Comparison of ENCODE assay signal across 1 cellular context in genomic region chr9:36503172-36504153, GRCh38.
TF ChIP-seq lines count a peak whose summit lies in the region.

No MANE protein-coding gene starts in this region.

TF ChIP-seq in GM23338, 12 proteins besides CTCF, POLR2A, EP300 and RAD21:
- TF ChIP-seq EZH2phosphoT487 (IDR thresholded peaks at IDR 0.05; ENCODE audit: unreplicated experiment), result no peak
- TF ChIP-seq ZNF331 (CRISPR knock-in tag; IDR thresholded peaks at IDR 0.05; ENCODE audit: low read depth), result no peak
- no peak for TF ChIP-seq JUNB (IDR thresholded peaks at IDR 0.05; ENCODE audit: unreplicated experiment)
- TF ChIP-seq POLR2AphosphoS5 (IDR thresholded peaks at IDR 0.05; ENCODE audit: low read depth), result no peak
- no peak for TF ChIP-seq NANOG (IDR thresholded peaks at IDR 0.05; ENCODE audit: borderline replicate concordance)
- TF ChIP-seq, protein P1, sequence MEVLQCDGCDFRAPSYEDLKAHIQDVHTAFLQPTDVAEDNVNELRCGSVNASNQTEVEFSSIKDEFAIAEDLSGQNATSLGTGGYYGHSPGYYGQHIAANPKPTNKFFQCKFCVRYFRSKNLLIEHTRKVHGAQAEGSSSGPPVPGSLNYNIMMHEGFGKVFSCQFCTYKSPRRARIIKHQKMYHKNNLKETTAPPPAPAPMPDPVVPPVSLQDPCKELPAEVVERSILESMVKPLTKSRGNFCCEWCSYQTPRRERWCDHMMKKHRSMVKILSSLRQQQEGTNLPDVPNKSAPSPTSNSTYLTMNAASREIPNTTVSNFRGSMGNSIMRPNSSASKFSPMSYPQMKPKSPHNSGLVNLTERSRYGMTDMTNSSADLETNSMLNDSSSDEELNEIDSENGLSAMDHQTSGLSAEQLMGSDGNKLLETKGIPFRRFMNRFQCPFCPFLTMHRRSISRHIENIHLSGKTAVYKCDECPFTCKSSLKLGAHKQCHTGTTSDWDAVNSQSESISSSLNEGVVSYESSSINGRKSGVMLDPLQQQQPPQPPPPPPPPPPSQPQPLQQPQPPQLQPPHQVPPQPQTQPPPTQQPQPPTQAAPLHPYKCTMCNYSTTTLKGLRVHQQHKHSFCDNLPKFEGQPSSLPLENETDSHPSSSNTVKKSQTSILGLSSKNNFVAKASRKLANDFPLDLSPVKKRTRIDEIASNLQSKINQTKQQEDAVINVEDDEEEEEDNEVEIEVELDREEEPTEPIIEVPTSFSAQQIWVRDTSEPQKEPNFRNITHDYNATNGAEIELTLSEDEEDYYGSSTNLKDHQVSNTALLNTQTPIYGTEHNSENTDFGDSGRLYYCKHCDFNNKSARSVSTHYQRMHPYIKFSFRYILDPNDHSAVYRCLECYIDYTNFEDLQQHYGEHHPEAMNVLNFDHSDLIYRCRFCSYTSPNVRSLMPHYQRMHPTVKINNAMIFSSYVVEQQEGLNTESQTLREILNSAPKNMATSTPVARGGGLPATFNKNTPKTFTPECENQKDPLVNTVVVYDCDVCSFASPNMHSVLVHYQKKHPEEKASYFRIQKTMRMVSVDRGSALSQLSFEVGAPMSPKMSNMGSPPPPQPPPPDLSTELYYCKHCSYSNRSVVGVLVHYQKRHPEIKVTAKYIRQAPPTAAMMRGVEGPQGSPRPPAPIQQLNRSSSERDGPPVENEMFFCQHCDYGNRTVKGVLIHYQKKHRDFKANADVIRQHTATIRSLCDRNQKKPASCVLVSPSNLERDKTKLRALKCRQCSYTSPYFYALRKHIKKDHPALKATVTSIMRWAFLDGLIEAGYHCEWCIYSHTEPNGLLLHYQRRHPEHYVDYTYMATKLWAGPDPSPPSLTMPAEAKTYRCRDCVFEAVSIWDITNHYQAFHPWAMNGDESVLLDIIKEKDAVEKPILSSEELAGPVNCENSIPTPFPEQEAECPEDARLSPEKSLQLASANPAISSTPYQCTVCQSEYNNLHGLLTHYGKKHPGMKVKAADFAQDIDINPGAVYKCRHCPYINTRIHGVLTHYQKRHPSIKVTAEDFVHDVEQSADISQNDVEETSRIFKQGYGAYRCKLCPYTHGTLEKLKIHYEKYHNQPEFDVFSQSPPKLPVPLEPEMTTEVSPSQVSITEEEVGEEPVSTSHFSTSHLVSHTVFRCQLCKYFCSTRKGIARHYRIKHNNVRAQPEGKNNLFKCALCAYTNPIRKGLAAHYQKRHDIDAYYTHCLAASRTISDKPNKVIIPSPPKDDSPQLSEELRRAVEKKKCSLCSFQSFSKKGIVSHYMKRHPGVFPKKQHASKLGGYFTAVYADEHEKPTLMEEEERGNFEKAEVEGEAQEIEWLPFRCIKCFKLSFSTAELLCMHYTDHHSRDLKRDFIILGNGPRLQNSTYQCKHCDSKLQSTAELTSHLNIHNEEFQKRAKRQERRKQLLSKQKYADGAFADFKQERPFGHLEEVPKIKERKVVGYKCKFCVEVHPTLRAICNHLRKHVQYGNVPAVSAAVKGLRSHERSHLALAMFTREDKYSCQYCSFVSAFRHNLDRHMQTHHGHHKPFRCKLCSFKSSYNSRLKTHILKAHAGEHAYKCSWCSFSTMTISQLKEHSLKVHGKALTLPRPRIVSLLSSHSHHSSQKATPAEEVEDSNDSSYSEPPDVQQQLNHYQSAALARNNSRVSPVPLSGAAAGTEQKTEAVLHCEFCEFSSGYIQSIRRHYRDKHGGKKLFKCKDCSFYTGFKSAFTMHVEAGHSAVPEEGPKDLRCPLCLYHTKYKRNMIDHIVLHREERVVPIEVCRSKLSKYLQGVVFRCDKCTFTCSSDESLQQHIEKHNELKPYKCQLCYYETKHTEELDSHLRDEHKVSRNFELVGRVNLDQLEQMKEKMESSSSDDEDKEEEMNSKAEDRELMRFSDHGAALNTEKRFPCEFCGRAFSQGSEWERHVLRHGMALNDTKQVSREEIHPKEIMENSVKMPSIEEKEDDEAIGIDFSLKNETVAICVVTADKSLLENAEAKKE (CRISPR knock-in tag; IDR thresholded peaks at IDR 0.05), result no peak
- no peak for TF ChIP-seq STAT1 (IDR thresholded peaks at IDR 0.05; ENCODE audit: unreplicated experiment)
- no peak for TF ChIP-seq ZNF114 (CRISPR knock-in tag; IDR thresholded peaks at IDR 0.05)
- TF ChIP-seq, protein P2, sequence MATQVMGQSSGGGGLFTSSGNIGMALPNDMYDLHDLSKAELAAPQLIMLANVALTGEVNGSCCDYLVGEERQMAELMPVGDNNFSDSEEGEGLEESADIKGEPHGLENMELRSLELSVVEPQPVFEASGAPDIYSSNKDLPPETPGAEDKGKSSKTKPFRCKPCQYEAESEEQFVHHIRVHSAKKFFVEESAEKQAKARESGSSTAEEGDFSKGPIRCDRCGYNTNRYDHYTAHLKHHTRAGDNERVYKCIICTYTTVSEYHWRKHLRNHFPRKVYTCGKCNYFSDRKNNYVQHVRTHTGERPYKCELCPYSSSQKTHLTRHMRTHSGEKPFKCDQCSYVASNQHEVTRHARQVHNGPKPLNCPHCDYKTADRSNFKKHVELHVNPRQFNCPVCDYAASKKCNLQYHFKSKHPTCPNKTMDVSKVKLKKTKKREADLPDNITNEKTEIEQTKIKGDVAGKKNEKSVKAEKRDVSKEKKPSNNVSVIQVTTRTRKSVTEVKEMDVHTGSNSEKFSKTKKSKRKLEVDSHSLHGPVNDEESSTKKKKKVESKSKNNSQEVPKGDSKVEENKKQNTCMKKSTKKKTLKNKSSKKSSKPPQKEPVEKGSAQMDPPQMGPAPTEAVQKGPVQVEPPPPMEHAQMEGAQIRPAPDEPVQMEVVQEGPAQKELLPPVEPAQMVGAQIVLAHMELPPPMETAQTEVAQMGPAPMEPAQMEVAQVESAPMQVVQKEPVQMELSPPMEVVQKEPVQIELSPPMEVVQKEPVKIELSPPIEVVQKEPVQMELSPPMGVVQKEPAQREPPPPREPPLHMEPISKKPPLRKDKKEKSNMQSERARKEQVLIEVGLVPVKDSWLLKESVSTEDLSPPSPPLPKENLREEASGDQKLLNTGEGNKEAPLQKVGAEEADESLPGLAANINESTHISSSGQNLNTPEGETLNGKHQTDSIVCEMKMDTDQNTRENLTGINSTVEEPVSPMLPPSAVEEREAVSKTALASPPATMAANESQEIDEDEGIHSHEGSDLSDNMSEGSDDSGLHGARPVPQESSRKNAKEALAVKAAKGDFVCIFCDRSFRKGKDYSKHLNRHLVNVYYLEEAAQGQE (IDR thresholded peaks at IDR 0.05; ENCODE audit: unreplicated experiment), result no peak
- TF ChIP-seq EZH2 (IDR thresholded peaks at IDR 0.05; ENCODE audit: low read depth, unreplicated experiment), result no peak
- TF ChIP-seq ETS1 (IDR thresholded peaks at IDR 0.05), result no peak
- TF ChIP-seq CREB1 (CRISPR knock-in tag; IDR thresholded peaks at IDR 0.05; ENCODE audit: low read depth), result no peak
